In genomic region chr10:72688208-72688651, GRCh38 we compare ENCODE assay signal across 10 cellular contexts. TPM values are rescaled to one million over a fixed set of nuclear protein-coding genes. Genes with fewer than 3 reads are reported as not detected.
DNase-seq lines count a peak whose midpoint lies in the region; ATAC-seq and TF ChIP-seq lines count a peak whose summit lies in the region.
"Had no signal": no experiment of that assay in that cellular context is flagged by ENCODE, and none has a peak within 500 bp of the region (broad histone marks: within the 10 kb centered on the region; RNA-seq: fewer than 3 reads in every experiment).

No MANE protein-coding gene starts in this region.

- H3K27ac Mint-ChIP-seq in osteocyte (ENCODE audit: unreplicated experiment) = peak overlapping the region; percentile 60

- DNase-seq in DMS53 treated with DMSO at 0.1 percent for 48 hours (lab: John Stamatoyannopoulos, UW; ENCODE audit: unreplicated experiment) (peak; percentile 94), NCI-H226 (peak; percentile 92), osteocyte (ENCODE audit: extremely low spot score, unreplicated experiment) (no peak), uterus (no peak), NCI-H524 (lab: John Stamatoyannopoulos, UW) (no peak), NCI-H526 (lab: John Stamatoyannopoulos, UW) (no peak)
- DNase-seq: activated CD8-positive, alpha-beta memory T cell treated with anti-CD3 and anti-CD28 coated beads for 24 hours; DND-41 had no signal

- ATAC-seq in esophagus mucosa = peak; percentile 58
- ATAC-seq in HG02642 (IDR thresholded peaks at IDR 0.05; ENCODE audit: poor library complexity, unreplicated experiment) = no peak

- H3K4me3 Mint-ChIP-seq in osteocyte (ENCODE audit: unreplicated experiment) = no peak overlapping the region

- H3K27me3 ChIP-seq in uterus = no peaks in the 10 kb centered on the region

- peaks cover 27% of the 10 kb centered on the region for H3K4me1 Mint-ChIP-seq in osteocyte (ENCODE audit: unreplicated experiment)

- no peak for TF ChIP-seq CTCF in osteocyte (IDR thresholded peaks at IDR 0.05)
- TF ChIP-seq CTCF in uterus (IDR thresholded peaks at IDR 0.05) = no peak

- intact Hi-C loops in uterus (cut with DNase I; ENCODE audit: low total_unique reads) = no loop called here

- no peak for TF ChIP-seq POLR2A in uterus (IDR thresholded peaks at IDR 0.05)

- no peaks in the 10 kb centered on the region for H3K36me3 ChIP-seq in uterus

- no peaks in the 10 kb centered on the region for H3K4me1 ChIP-seq in uterus

- H3K9me3 ChIP-seq in uterus = no peaks in the 10 kb centered on the region

- no peaks in the 10 kb centered on the region for H3K27me3 Mint-ChIP-seq in osteocyte (ENCODE audit: unreplicated experiment)

- no peak overlapping the region for H3K4me3 ChIP-seq in uterus

- no peaks in the 10 kb centered on the region for H3K9me3 Mint-ChIP-seq in osteocyte (ENCODE audit: unreplicated experiment)

- no peaks in the 10 kb centered on the region for H3K36me3 Mint-ChIP-seq in osteocyte (ENCODE audit: unreplicated experiment)

- H3K27ac ChIP-seq in uterus = no peak overlapping the region

RNA-seq across cellular contexts. Expression of gene MCU, which starts 3.7 kb away (rescaled TPM):
- total RNA-seq in esophagus mucosa (23.0 TPM), osteocyte (29.4 and 31.4 TPM in 2 replicates), uterus (10 to 100 TPM; 13.2 to 35.8 (median 24.6) TPM)

Comparison
In these comparisons a context has a peak if more than half of its experiments do, and no peak if none do; other contexts are left out.
1. DNase-seq: peak in DMS53 treated with DMSO at 0.1 percent for 48 hours (single experiment) and NCI-H226 (single experiment); none in osteocyte (single experiment), uterus (0 of 2), NCI-H524 (0 of 2) and NCI-H526 (0 of 2).